16 cellular contexts compared by ENCODE assay signal in the genomic region with DNA sequence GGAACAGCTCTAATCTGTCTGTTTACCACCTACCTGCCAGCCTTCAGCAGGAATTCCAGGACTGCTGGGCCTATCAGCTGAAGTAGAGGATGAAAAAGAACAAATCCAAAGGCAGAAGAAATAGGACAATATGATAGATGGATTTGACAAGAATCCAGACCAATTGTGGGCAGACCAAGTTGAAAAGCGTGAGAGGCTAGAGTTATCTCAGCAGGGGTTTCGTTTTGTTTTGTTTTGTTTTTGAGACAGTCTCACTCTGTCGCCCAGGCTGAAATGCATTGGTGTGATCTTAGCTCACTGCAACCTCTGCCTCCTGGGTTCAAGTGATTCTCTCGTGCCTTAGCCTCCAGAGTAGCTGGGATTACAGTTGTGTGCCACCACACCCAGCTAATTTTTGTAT.
DNase-seq lines count a peak whose midpoint lies in the region; ATAC-seq and TF ChIP-seq lines count a peak whose summit lies in the region.
"Had no signal": no experiment of that assay in that cellular context is flagged by ENCODE, and none has a peak within 500 bp of the region (broad histone marks: within the 10 kb centered on the region; RNA-seq: fewer than 3 reads in every experiment).

No MANE protein-coding gene starts in this region.

- ATAC-seq in GM19351 (IDR thresholded peaks at IDR 0.05; ENCODE audit: unreplicated experiment), result peak; percentile 49
- peak; percentile 46 for ATAC-seq in HG02884 (IDR thresholded peaks at IDR 0.05; ENCODE audit: unreplicated experiment)
- no peak for ATAC-seq in omental fat pad (ENCODE audit: low FRiP score)
- ATAC-seq: foreskin keratinocyte; stimulated activated naive CD8-positive, alpha-beta T cell treated with anti-CD3 and anti-CD28 coated beads, Interleukin-15, amount 100 ng/mL, for 72 hours had no signal

- TF ChIP-seq CTCF in AG10803 (conservative IDR thresholded peaks at IDR 0.05; ENCODE audit: low read length), result no peak
- no peak for TF ChIP-seq CTCF in omental fat pad (IDR thresholded peaks at IDR 0.05)

- DNase-seq in AG10803 (ENCODE audit: low read depth) (peak; percentile 42), NCI-H2227 treated with DMSO at 0.1 percent for 48 hours (lab: John Stamatoyannopoulos, UW) (peak; percentile 38), mesenteric fat pad (ENCODE audit: low spot score) (no peak), medulla oblongata (ENCODE audit: extremely low spot score) (no peak), omental fat pad (ENCODE audit: low spot score) (no peak)
- DNase-seq in central memory CD4-positive, alpha-beta T cell, result no peak
- DNase-seq: activated CD8-positive, alpha-beta memory T cell treated with anti-CD3 and anti-CD28 coated beads, Interleukin-2, amount 50 U/mL, for 4 hours; amygdala; DMS153; foreskin keratinocyte; islet precursor cell; NCI-H146; NCI-H526 treated with DMSO at 0.1 percent for 48 hours; stimulated activated naive CD8-positive, alpha-beta T cell treated with anti-CD3 and anti-CD28 coated beads, Interleukin-15, amount 100 ng/mL, for 72 hours had no signal

- H3K4me3 ChIP-seq in AG10803 (ENCODE audit: low read length), result no peak overlapping the region

Comparison
In these comparisons a context has a peak if more than half of its experiments do, and no peak if none do; other contexts are left out.
1. DNase-seq: peak in AG10803 (single experiment) and NCI-H2227 treated with DMSO at 0.1 percent for 48 hours (single experiment); none in mesenteric fat pad (single experiment), medulla oblongata (single experiment), omental fat pad (single experiment) and central memory CD4-positive, alpha-beta T cell (single experiment).